In genomic region chr2:108910541-108911396, GRCh38 we compare ENCODE assay signal across 20 cellular contexts.
DNase-seq lines count a peak whose midpoint lies in the region; ATAC-seq and TF ChIP-seq lines count a peak whose summit lies in the region.
"Had no signal": no experiment of that assay in that cellular context is flagged by ENCODE, and none has a peak within 500 bp of the region (broad histone marks: within the 10 kb centered on the region; RNA-seq: fewer than 3 reads in every experiment).

No MANE protein-coding gene starts in this region.

- no peaks in the 10 kb centered on the region for H3K4me1 Mint-ChIP-seq in activated CD8-positive, alpha-beta memory T cell treated with anti-CD3 and anti-CD28 coated beads, Interleukin-2, amount 10 ng/mL, durations not matched to agents 7 days and 5 days
- no peaks in the 10 kb centered on the region for H3K4me1 Mint-ChIP-seq in activated T-helper 2 cell treated with anti-CD3 and anti-CD28 coated beads, Interferon-gamma antibody, Interleukin-2, Interleukin-4, amounts not matched to agents 10 μg/mL and 5 μg/mL and 100 μg/mL, durations not matched to agents 14 hours and 24 hours and 36 hours (ENCODE audit: low read depth)
- no peaks in the 10 kb centered on the region for H3K4me1 Mint-ChIP-seq in T-helper 17 cell

- DNase-seq in activated CD8-positive, alpha-beta memory T cell treated with anti-CD3 and anti-CD28 coated beads, Interleukin-2, amount 10 ng/mL, durations not matched to agents 7 days and 5 days: peak; percentile 23
- no peak for DNase-seq in activated CD8-positive, alpha-beta memory T cell treated with anti-CD3 and anti-CD28 coated beads, Interleukin-2, amount 50 U/mL, for 4 hours
- peak; percentile 5 for DNase-seq in activated T-helper 2 cell treated with anti-CD3 and anti-CD28 coated beads, Interferon-gamma antibody, Interleukin-2, Interleukin-4, amounts not matched to agents 10 μg/mL and 5 μg/mL and 100 μg/mL, durations not matched to agents 14 hours and 24 hours and 36 hours (ENCODE audit: low spot score)
- DNase-seq in left lobe of liver (ENCODE audit: low spot score) (peak; percentile 22), upper lobe of right lung (peak; percentile 46), epidermal melanocyte (ENCODE audit: insufficient read length, low spot score) (no peak), T-helper 17 cell (no peak), SKM-1 (lab: John Stamatoyannopoulos, UW; ENCODE audit: unreplicated experiment) (no peak)
- DNase-seq: ACHN; activated naive CD4-positive, alpha-beta T cell treated with Interleukin-2 at 50 U/mL for 16 hours; activated T-cell treated with anti-CD3 and anti-CD28 coated beads, Interleukin-2, amount 50 U/mL, for 1 hour; DMS79; effector memory CD4-positive, alpha-beta T cell; islet precursor cell; NCI-H146; NCI-H510A; uterus had no signal

- no peaks in the 10 kb centered on the region for H3K27me3 ChIP-seq in upper lobe of right lung
- H3K27me3 ChIP-seq: adrenal gland, uterus had no signal

- no peak for ATAC-seq in activated CD8-positive, alpha-beta memory T cell treated with anti-CD3 and anti-CD28 coated beads, Interleukin-2, amount 10 ng/mL, durations not matched to agents 7 days and 5 days
- no peak for ATAC-seq in left lobe of liver
- no peak for ATAC-seq in upper lobe of right lung
- ATAC-seq in T-helper 17 cell: no peak

- H3K27ac Mint-ChIP-seq in activated CD8-positive, alpha-beta memory T cell treated with anti-CD3 and anti-CD28 coated beads, Interleukin-2, amount 10 ng/mL, durations not matched to agents 7 days and 5 days: no peak overlapping the region
- H3K27ac Mint-ChIP-seq in activated T-helper 2 cell treated with anti-CD3 and anti-CD28 coated beads, Interferon-gamma antibody, Interleukin-2, Interleukin-4, amounts not matched to agents 10 μg/mL and 5 μg/mL and 100 μg/mL, durations not matched to agents 14 hours and 24 hours and 36 hours: no peak overlapping the region
- H3K27ac Mint-ChIP-seq in T-helper 17 cell: no peak overlapping the region
- H3K27ac Mint-ChIP-seq: brain had no signal

- no peak overlapping the region for H3K4me3 ChIP-seq in upper lobe of right lung
- H3K4me3 ChIP-seq: adrenal gland, lung, uterus had no signal

- H3K27ac ChIP-seq in upper lobe of right lung: no peak overlapping the region
- H3K27ac ChIP-seq: adrenal gland, uterus had no signal

- intact Hi-C loops in activated T-helper 2 cell treated with anti-CD3 and anti-CD28 coated beads, Interferon-gamma antibody, Interleukin-2, Interleukin-4, amounts not matched to agents 10 μg/mL and 5 μg/mL and 100 μg/mL, durations not matched to agents 14 hours and 24 hours and 36 hours (cut with micrococcal nuclease): no loop called here
- intact Hi-C loops in upper lobe of right lung (cut with DNase I): no loop called here

- H3K4me3 Mint-ChIP-seq in activated CD8-positive, alpha-beta memory T cell treated with anti-CD3 and anti-CD28 coated beads, Interleukin-2, amount 10 ng/mL, durations not matched to agents 7 days and 5 days: no peak overlapping the region
- no peak overlapping the region for H3K4me3 Mint-ChIP-seq in activated T-helper 2 cell treated with anti-CD3 and anti-CD28 coated beads, Interferon-gamma antibody, Interleukin-2, Interleukin-4, amounts not matched to agents 10 μg/mL and 5 μg/mL and 100 μg/mL, durations not matched to agents 14 hours and 24 hours and 36 hours (ENCODE audit: low read depth)
- no peak overlapping the region for H3K4me3 Mint-ChIP-seq in T-helper 17 cell
- H3K4me3 Mint-ChIP-seq: brain had no signal

- CTCF ChIA-PET in activated CD8-positive, alpha-beta memory T cell treated with anti-CD3 and anti-CD28 coated beads, Interleukin-2, amount 10 ng/mL, durations not matched to agents 7 days and 5 days (lab: Charles Lee): no interaction called here

- H3K36me3 ChIP-seq in upper lobe of right lung: no peaks in the 10 kb centered on the region
- H3K36me3 ChIP-seq: adrenal gland, uterus had no signal

- no peaks in the 10 kb centered on the region for H3K36me3 Mint-ChIP-seq in activated CD8-positive, alpha-beta memory T cell treated with anti-CD3 and anti-CD28 coated beads, Interleukin-2, amount 10 ng/mL, durations not matched to agents 7 days and 5 days
- no peaks in the 10 kb centered on the region for H3K36me3 Mint-ChIP-seq in activated T-helper 2 cell treated with anti-CD3 and anti-CD28 coated beads, Interferon-gamma antibody, Interleukin-2, Interleukin-4, amounts not matched to agents 10 μg/mL and 5 μg/mL and 100 μg/mL, durations not matched to agents 14 hours and 24 hours and 36 hours (ENCODE audit: low read depth)
- H3K36me3 Mint-ChIP-seq in T-helper 17 cell (ENCODE audit: low read depth): no peaks in the 10 kb centered on the region
- H3K36me3 Mint-ChIP-seq: brain had no signal

- H3K9me3 ChIP-seq in upper lobe of right lung (no peaks in the 10 kb centered on the region), T-helper 17 cell (ENCODE audit: control insufficient read depth, low read length, poor library complexity, severe bottlenecking) (no peaks in the 10 kb centered on the region)
- H3K9me3 ChIP-seq: adrenal gland, uterus had no signal

- no peaks in the 10 kb centered on the region for H3K27me3 Mint-ChIP-seq in activated CD8-positive, alpha-beta memory T cell treated with anti-CD3 and anti-CD28 coated beads, Interleukin-2, amount 10 ng/mL, durations not matched to agents 7 days and 5 days
- H3K27me3 Mint-ChIP-seq in activated T-helper 2 cell treated with anti-CD3 and anti-CD28 coated beads, Interferon-gamma antibody, Interleukin-2, Interleukin-4, amounts not matched to agents 10 μg/mL and 5 μg/mL and 100 μg/mL, durations not matched to agents 14 hours and 24 hours and 36 hours (ENCODE audit: low read depth): no peaks in the 10 kb centered on the region
- H3K27me3 Mint-ChIP-seq in T-helper 17 cell: peaks cover 6% of the 10 kb centered on the region

- no peaks in the 10 kb centered on the region for H3K4me1 ChIP-seq in upper lobe of right lung
- H3K4me1 ChIP-seq: adrenal gland, uterus had no signal

- TF ChIP-seq CTCF in upper lobe of right lung (IDR thresholded peaks at IDR 0.05): no peak

- H3K9me3 Mint-ChIP-seq in activated CD8-positive, alpha-beta memory T cell treated with anti-CD3 and anti-CD28 coated beads, Interleukin-2, amount 10 ng/mL, durations not matched to agents 7 days and 5 days (ENCODE audit: low read depth): no peaks in the 10 kb centered on the region
- no peaks in the 10 kb centered on the region for H3K9me3 Mint-ChIP-seq in activated T-helper 2 cell treated with anti-CD3 and anti-CD28 coated beads, Interferon-gamma antibody, Interleukin-2, Interleukin-4, amounts not matched to agents 10 μg/mL and 5 μg/mL and 100 μg/mL, durations not matched to agents 14 hours and 24 hours and 36 hours
- H3K9me3 Mint-ChIP-seq: brain had no signal

Comparison
In these comparisons a context has a peak if more than half of its experiments do, and no peak if none do; other contexts are left out.
1. DNase-seq: peak in activated CD8-positive, alpha-beta memory T cell treated with anti-CD3 and anti-CD28 coated beads, Interleukin-2, amount 10 ng/mL, durations not matched to agents 7 days and 5 days (single experiment), activated T-helper 2 cell treated with anti-CD3 and anti-CD28 coated beads, Interferon-gamma antibody, Interleukin-2, Interleukin-4, amounts not matched to agents 10 μg/mL and 5 μg/mL and 100 μg/mL, durations not matched to agents 14 hours and 24 hours and 36 hours (single experiment), left lobe of liver (single experiment) and upper lobe of right lung (single experiment); none in activated CD8-positive, alpha-beta memory T cell treated with anti-CD3 and anti-CD28 coated beads, Interleukin-2, amount 50 U/mL, for 4 hours (single experiment), epidermal melanocyte (single experiment), T-helper 17 cell (0 of 3) and SKM-1 (single experiment).